9 cellular contexts compared by ENCODE assay signal in the genomic region with DNA sequence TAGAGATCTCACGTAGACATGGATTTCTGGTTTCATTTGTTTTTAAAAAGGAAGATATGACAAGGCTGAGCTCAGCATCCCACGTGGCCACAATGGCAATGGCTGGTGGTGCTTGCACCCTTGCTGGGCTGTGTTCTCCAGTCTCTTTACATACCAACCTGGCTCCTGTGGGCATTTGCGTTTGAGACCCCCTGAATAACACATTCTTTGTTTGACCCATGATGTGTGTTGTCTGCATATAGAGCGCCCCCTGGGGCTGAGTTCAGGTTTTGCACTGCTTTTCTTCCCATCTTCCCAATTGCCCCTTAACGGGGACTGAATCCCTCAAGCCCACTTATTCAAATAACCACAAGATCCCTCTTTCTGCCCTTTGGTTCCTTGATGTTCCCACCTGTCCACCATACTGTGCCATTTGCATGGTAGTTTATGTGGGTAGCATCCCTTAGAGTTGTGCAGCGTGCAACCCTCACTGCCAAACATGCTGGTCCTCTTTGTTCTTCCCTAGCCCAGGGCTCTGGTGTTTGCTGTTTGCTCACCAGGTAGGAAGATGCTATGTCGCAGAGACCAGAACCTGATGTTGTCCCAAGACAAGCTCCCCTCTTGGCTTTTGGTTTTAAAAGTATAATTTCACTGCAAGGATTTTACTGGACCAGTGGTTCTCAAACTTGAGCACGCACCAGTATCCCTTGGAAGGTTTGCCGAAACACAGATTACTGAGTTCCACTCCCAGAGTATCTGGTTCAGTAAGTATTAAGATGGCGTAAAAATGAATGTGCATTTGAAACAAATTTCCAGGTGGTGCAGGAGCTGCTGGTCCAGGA. TPM values are rescaled to one million over a fixed set of nuclear protein-coding genes. Genes with fewer than 3 reads are reported as not detected.
A peak's percentile ranks its signal among the peaks of the same experiment; 100 is the strongest.
DNase-seq lines count a peak whose midpoint lies in the region; ATAC-seq and TF ChIP-seq lines count a peak whose summit lies in the region.
"Had no signal": no experiment of that assay in that cellular context is flagged by ENCODE, and none has a peak within 500 bp of the region (broad histone marks: within the 10 kb centered on the region; RNA-seq: fewer than 3 reads in every experiment).

No MANE protein-coding gene starts in this region.

- H3K27me3 Mint-ChIP-seq in activated CD8-positive, alpha-beta T cell treated with anti-CD3 and anti-CD28 coated beads for 36 hours: no peaks in the 10 kb centered on the region

- peak; percentile 95 for TF ChIP-seq CTCF in activated CD8-positive, alpha-beta T cell treated with anti-CD3 and anti-CD28 coated beads for 36 hours (IDR thresholded peaks at IDR 0.05)

- no peaks in the 10 kb centered on the region for H3K9me3 Mint-ChIP-seq in activated CD8-positive, alpha-beta T cell treated with anti-CD3 and anti-CD28 coated beads for 36 hours

- no peaks in the 10 kb centered on the region for H3K36me3 Mint-ChIP-seq in activated CD8-positive, alpha-beta T cell treated with anti-CD3 and anti-CD28 coated beads for 36 hours (ENCODE audit: low read depth)

- H3K4me3 Mint-ChIP-seq in activated CD8-positive, alpha-beta T cell treated with anti-CD3 and anti-CD28 coated beads for 36 hours: no peak overlapping the region

- no peak overlapping the region for H3K27ac Mint-ChIP-seq in activated CD8-positive, alpha-beta T cell treated with anti-CD3 and anti-CD28 coated beads for 36 hours

- POLR2A ChIA-PET in activated CD8-positive, alpha-beta T cell treated with anti-CD3 and anti-CD28 coated beads for 36 hours (lab: Charles Lee): no interaction called here

- CTCF ChIA-PET in activated CD8-positive, alpha-beta T cell treated with anti-CD3 and anti-CD28 coated beads for 36 hours (lab: Charles Lee): interaction anchor here (0.6 to 2.3 kb wide), 16 partner anchors 9 to 297 kb away, joined by 3 to 8 read pairs (median 3); no protein-coding TSS in a partner anchor

- no peak for ATAC-seq in activated CD8-positive, alpha-beta T cell treated with anti-CD3 and anti-CD28 coated beads for 36 hours
- ATAC-seq in HG03280 (IDR thresholded peaks at IDR 0.05; ENCODE audit: unreplicated experiment): no peak
- ATAC-seq in GM18511 (IDR thresholded peaks at IDR 0.05; ENCODE audit: unreplicated experiment): no peak
- ATAC-seq in GM21528 (IDR thresholded peaks at IDR 0.05; ENCODE audit: low FRiP score, unreplicated experiment): no peak
- ATAC-seq: left colon had no signal

- no peak for TF ChIP-seq EP300 in Ishikawa (IDR thresholded peaks at IDR 0.05; ENCODE audit: borderline replicate concordance)

- no peaks in the 10 kb centered on the region for H3K4me1 Mint-ChIP-seq in activated CD8-positive, alpha-beta T cell treated with anti-CD3 and anti-CD28 coated beads for 36 hours (ENCODE audit: low read depth)

- DNase-seq in COLO668 (lab: John Stamatoyannopoulos, UW; ENCODE audit: unreplicated experiment) (peak; percentile 8), fibroblast of peridontal ligament (ENCODE audit: extremely low read depth) (peak; percentile 4)
- DNase-seq in activated CD8-positive, alpha-beta T cell treated with anti-CD3 and anti-CD28 coated beads for 36 hours: peak; percentile 69
- peak; percentile 32 for DNase-seq in stimulated activated CD4-positive, alpha-beta T cell treated with anti-CD3 and anti-CD28 coated beads, Interleukin-1b, Interleukin-23, amount 100 ng/mL, for 48 hours

- TF ChIP-seq RAD21 in Ishikawa (IDR thresholded peaks at IDR 0.05; ENCODE audit: low read depth): peak; percentile 81

- intact Hi-C loops in activated CD8-positive, alpha-beta T cell treated with anti-CD3 and anti-CD28 coated beads for 36 hours (cut with micrococcal nuclease): no loop called here

TF ChIP-seq in Ishikawa, 13 proteins besides CTCF, POLR2A, EP300 and RAD21:
- TF ChIP-seq EGR1 (IDR thresholded peaks at IDR 0.05) (no peak), TCF12 (IDR thresholded peaks at IDR 0.05; ENCODE audit: low read depth) (no peak), FOXM1 (IDR thresholded peaks at IDR 0.05; ENCODE audit: borderline replicate concordance, low read depth) (no peak), NFIC (IDR thresholded peaks at IDR 0.05) (no peak), CREB1 (IDR thresholded peaks at IDR 0.05; ENCODE audit: low read depth) (no peak), TEAD4 (IDR thresholded peaks at IDR 0.05) (no peak), CEBPB (IDR thresholded peaks at IDR 0.05) (no peak), YY1 (IDR thresholded peaks at IDR 0.05; ENCODE audit: low read depth) (no peak), ZBTB7A (IDR thresholded peaks at IDR 0.05; ENCODE audit: low read depth) (no peak), TAF1 (IDR thresholded peaks at IDR 0.05; ENCODE audit: low read depth) (no peak)
- TF ChIP-seq, protein P1, sequence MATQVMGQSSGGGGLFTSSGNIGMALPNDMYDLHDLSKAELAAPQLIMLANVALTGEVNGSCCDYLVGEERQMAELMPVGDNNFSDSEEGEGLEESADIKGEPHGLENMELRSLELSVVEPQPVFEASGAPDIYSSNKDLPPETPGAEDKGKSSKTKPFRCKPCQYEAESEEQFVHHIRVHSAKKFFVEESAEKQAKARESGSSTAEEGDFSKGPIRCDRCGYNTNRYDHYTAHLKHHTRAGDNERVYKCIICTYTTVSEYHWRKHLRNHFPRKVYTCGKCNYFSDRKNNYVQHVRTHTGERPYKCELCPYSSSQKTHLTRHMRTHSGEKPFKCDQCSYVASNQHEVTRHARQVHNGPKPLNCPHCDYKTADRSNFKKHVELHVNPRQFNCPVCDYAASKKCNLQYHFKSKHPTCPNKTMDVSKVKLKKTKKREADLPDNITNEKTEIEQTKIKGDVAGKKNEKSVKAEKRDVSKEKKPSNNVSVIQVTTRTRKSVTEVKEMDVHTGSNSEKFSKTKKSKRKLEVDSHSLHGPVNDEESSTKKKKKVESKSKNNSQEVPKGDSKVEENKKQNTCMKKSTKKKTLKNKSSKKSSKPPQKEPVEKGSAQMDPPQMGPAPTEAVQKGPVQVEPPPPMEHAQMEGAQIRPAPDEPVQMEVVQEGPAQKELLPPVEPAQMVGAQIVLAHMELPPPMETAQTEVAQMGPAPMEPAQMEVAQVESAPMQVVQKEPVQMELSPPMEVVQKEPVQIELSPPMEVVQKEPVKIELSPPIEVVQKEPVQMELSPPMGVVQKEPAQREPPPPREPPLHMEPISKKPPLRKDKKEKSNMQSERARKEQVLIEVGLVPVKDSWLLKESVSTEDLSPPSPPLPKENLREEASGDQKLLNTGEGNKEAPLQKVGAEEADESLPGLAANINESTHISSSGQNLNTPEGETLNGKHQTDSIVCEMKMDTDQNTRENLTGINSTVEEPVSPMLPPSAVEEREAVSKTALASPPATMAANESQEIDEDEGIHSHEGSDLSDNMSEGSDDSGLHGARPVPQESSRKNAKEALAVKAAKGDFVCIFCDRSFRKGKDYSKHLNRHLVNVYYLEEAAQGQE (IDR thresholded peaks at IDR 0.05; ENCODE audit: low read depth): no peak
- TF ChIP-seq, protein P2, sequence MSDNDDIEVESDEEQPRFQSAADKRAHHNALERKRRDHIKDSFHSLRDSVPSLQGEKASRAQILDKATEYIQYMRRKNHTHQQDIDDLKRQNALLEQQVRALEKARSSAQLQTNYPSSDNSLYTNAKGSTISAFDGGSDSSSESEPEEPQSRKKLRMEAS (IDR thresholded peaks at IDR 0.05): no peak
- TF ChIP-seq, protein P3, sequence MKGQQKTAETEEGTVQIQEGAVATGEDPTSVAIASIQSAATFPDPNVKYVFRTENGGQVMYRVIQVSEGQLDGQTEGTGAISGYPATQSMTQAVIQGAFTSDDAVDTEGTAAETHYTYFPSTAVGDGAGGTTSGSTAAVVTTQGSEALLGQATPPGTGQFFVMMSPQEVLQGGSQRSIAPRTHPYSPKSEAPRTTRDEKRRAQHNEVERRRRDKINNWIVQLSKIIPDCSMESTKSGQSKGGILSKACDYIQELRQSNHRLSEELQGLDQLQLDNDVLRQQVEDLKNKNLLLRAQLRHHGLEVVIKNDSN (IDR thresholded peaks at IDR 0.05): no peak

RNA-seq across cellular contexts. Expression of a gene that starts 38.5 kb away (rescaled TPM):
- total RNA-seq in activated CD8-positive, alpha-beta T cell treated with anti-CD3 and anti-CD28 coated beads for 36 hours: 1 to 10 TPM; 1.9 to 3.6 TPM

Comparison
In these comparisons a context has a peak if more than half of its experiments do, and no peak if none do; other contexts are left out.
1. DNase-seq: peak in every context shown above with its lines; median percentile 69 in activated CD8-positive, alpha-beta T cell treated with anti-CD3 and anti-CD28 coated beads for 36 hours; 32 in stimulated activated CD4-positive, alpha-beta T cell treated with anti-CD3 and anti-CD28 coated beads, Interleukin-1b, Interleukin-23, amount 100 ng/mL, for 48 hours; 8 in COLO668; 4 in fibroblast of peridontal ligament.